14 cellular contexts compared by ENCODE assay signal in genomic region chr10:36366843-36367242, GRCh38.
"Had no signal": no experiment of that assay in that cellular context is flagged by ENCODE, and none has a peak within 500 bp of the region (broad histone marks: within the 10 kb centered on the region; RNA-seq: fewer than 3 reads in every experiment).

No MANE protein-coding gene starts in this region.

- H3K4me3 ChIP-seq: coronary artery, esophagus muscularis mucosa, left ventricle myocardium inferior had no signal

- DNase-seq: activated CD4-positive, alpha-beta memory T cell treated with anti-CD3 and anti-CD28 coated beads for 36 hours; activated CD4-positive, alpha-beta T cell treated with anti-CD3 and anti-CD28 coated beads for 36 hours; activated CD8-positive, alpha-beta memory T cell treated with anti-CD3 and anti-CD28 coated beads, Interleukin-2, amount 10 ng/mL, durations not matched to agents 7 days and 5 days; activated naive CD4-positive, alpha-beta T cell treated with anti-CD3 and anti-CD28 coated beads, Interleukin-2, amount 10 ng/mL, durations not matched to agents 7 days and 5 days; activated T-cell treated with anti-CD3 and anti-CD28 coated beads, Interleukin-2, amount 50 U/mL, for 24 hours; effector CD4-positive, alpha-beta T cell; hippocampal formation; kidney; left ventricle myocardium inferior; naive thymus-derived CD8-positive, alpha-beta T cell; stimulated activated CD4-positive, alpha-beta T cell treated with anti-CD3 and anti-CD28 coated beads, Interleukin-2, amount 100 ng/mL, for 48 hours had no signal

- H3K27ac ChIP-seq: coronary artery, esophagus muscularis mucosa, left ventricle myocardium inferior had no signal

- H3K36me3 ChIP-seq: esophagus muscularis mucosa, left ventricle myocardium inferior had no signal

- ATAC-seq: activated CD4-positive, alpha-beta T cell treated with anti-CD3 and anti-CD28 coated beads for 36 hours; activated CD8-positive, alpha-beta memory T cell treated with anti-CD3 and anti-CD28 coated beads, Interleukin-2, amount 10 ng/mL, durations not matched to agents 7 days and 5 days; naive thymus-derived CD8-positive, alpha-beta T cell; stimulated activated memory B cell treated with anti-CD40 and anti-IgM and Interleukin-4, amounts not matched to agents 10 μg/mL and 1 μg/mL and 100 μg/mL, for 72 hours had no signal

- H3K27me3 ChIP-seq: esophagus muscularis mucosa had no signal

- H3K9me3 ChIP-seq: esophagus muscularis mucosa, left ventricle myocardium inferior had no signal
